ENCODE assay signal across 1 cellular context in the genomic region with DNA sequence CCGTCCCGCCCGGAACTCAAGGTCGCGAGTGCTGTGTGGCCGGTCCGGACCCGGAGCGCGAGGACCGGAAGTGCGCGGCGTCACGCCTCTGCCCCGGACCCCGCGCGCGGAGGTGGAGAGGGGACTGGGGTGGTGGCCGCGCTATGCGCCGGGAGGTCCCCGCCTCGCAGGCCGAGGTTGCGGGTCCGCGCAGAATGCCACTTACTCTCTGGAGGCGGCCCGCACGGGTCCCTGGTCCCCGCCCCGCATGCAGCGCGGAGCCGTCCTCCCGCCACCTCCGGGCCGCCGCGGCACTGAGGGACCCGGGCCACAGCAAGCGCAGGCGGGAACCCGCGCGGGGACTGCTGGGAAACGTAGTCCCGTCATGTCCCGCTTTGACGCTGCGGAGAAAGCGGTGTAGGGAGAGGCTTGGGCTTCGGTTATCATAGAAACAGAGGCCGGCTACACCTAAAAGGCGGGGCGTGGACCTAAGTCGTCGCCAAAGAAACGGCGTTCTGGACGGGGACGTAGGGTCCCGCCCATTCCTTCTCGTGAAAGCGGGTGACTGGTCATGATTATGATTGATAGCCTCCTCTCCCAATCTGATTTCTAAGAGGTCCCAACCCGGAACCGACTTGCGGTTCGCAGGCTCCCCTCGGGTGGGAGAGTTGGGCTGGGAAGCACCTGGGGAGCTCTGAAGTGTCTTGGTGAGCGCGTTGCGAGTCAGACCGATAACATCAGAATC.
TF ChIP-seq lines count a peak whose summit lies in the region.

A gene (minus strand): TSS at position 295 of the 724 bp plus-strand sequence. CDS start 11,698 bp downstream, outside the sequence.

TF ChIP-seq in HepG2, 621 proteins besides CTCF, POLR2A, EP300 and RAD21 (continued from another document and continues in another):
- TF ChIP-seq THAP11 (CRISPR knock-in tag; IDR thresholded peaks at IDR 0.05) (peak; percentile 99), MBD4 (IDR thresholded peaks at IDR 0.05; ENCODE audit: borderline replicate concordance, low read length) (no peak), PRPF4 (IDR thresholded peaks at IDR 0.05; ENCODE audit: low read depth, low read length, poor library complexity, severe bottlenecking) (no peak), RARG (CRISPR knock-in tag; IDR thresholded peaks at IDR 0.05; ENCODE audit: low read depth) (no peak), ZNF841 (CRISPR knock-in tag; IDR thresholded peaks at IDR 0.05; ENCODE audit: borderline replicate concordance) (no peak), FOXK1 (CRISPR knock-in tag; IDR thresholded peaks at IDR 0.05; ENCODE audit: borderline replicate concordance, low read depth) (peak; percentile 88; the same call in 1 of the 2 replicates), ZNF772 (CRISPR knock-in tag; IDR thresholded peaks at IDR 0.05) (peak; percentile 74), POLR2G (IDR thresholded peaks at IDR 0.05; ENCODE audit: low read depth, low read length) (peak; percentile 95), BCL6 (CRISPR knock-in tag; IDR thresholded peaks at IDR 0.05) (peak; percentile 63), SNAPC2 (CRISPR knock-in tag; IDR thresholded peaks at IDR 0.05) (no peak), MZF1 (CRISPR knock-in tag; IDR thresholded peaks at IDR 0.05; ENCODE audit: borderline replicate concordance) (no peak), KLF15 (CRISPR knock-in tag; IDR thresholded peaks at IDR 0.05; ENCODE audit: borderline replicate concordance) (0 out of 2 replicates have a peak, but pooled peaks have one; percentile 64), KDM3A (CRISPR knock-in tag; IDR thresholded peaks at IDR 0.05; ENCODE audit: low read depth) (peak; percentile 92), ELF3 (CRISPR knock-in tag; IDR thresholded peaks at IDR 0.05) (peak; percentile 86), WIZ (CRISPR knock-in tag; IDR thresholded peaks at IDR 0.05) (peak; percentile 81), JUN (CRISPR knock-in tag; IDR thresholded peaks at IDR 0.05) (no peak), GABPB1 (CRISPR knock-in tag; IDR thresholded peaks at IDR 0.05) (peak; percentile 100), NAIF1 (CRISPR knock-in tag; IDR thresholded peaks at IDR 0.05; ENCODE audit: borderline replicate concordance) (peak; percentile 98), KLF6 (CRISPR knock-in tag; IDR thresholded peaks at IDR 0.05) (peak; percentile 89; the same call in 1 of the 2 replicates)
- TF ChIP-seq, protein P1, sequence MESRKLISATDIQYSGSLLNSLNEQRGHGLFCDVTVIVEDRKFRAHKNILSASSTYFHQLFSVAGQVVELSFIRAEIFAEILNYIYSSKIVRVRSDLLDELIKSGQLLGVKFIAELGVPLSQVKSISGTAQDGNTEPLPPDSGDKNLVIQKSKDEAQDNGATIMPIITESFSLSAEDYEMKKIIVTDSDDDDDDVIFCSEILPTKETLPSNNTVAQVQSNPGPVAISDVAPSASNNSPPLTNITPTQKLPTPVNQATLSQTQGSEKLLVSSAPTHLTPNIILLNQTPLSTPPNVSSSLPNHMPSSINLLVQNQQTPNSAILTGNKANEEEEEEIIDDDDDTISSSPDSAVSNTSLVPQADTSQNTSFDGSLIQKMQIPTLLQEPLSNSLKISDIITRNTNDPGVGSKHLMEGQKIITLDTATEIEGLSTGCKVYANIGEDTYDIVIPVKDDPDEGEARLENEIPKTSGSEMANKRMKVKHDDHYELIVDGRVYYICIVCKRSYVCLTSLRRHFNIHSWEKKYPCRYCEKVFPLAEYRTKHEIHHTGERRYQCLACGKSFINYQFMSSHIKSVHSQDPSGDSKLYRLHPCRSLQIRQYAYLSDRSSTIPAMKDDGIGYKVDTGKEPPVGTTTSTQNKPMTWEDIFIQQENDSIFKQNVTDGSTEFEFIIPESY (CRISPR knock-in tag; IDR thresholded peaks at IDR 0.05): peak; percentile 51; the same call in 1 of the 2 replicates
- TF ChIP-seq, protein P2, sequence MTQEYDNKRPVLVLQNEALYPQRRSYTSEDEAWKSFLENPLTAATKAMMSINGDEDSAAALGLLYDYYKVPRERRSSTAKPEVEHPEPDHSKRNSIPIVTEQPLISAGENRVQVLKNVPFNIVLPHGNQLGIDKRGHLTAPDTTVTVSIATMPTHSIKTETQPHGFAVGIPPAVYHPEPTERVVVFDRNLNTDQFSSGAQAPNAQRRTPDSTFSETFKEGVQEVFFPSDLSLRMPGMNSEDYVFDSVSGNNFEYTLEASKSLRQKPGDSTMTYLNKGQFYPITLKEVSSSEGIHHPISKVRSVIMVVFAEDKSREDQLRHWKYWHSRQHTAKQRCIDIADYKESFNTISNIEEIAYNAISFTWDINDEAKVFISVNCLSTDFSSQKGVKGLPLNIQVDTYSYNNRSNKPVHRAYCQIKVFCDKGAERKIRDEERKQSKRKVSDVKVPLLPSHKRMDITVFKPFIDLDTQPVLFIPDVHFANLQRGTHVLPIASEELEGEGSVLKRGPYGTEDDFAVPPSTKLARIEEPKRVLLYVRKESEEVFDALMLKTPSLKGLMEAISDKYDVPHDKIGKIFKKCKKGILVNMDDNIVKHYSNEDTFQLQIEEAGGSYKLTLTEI (CRISPR knock-in tag; conservative IDR thresholded peaks at IDR 0.05): no peak
- TF ChIP-seq, protein P3, sequence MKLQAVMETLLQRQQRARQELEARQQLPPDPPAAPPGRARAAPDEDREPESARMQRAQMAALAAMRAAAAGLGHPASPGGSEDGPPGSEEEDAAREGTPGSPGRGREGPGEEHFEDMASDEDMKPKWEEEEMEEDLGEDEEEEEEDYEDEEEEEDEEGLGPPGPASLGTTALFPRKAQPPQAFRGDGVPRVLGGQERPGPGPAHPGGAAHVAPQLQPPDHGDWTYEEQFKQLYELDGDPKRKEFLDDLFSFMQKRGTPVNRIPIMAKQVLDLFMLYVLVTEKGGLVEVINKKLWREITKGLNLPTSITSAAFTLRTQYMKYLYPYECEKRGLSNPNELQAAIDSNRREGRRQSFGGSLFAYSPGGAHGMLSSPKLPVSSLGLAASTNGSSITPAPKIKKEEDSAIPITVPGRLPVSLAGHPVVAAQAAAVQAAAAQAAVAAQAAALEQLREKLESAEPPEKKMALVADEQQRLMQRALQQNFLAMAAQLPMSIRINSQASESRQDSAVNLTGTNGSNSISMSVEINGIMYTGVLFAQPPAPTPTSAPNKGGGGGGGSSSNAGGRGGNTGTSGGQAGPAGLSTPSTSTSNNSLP (IDR thresholded peaks at IDR 0.05; ENCODE audit: low read depth, low read length): 0 out of 2 replicates have a peak, but pooled peaks have one; percentile 36
- TF ChIP-seq, protein P4, sequence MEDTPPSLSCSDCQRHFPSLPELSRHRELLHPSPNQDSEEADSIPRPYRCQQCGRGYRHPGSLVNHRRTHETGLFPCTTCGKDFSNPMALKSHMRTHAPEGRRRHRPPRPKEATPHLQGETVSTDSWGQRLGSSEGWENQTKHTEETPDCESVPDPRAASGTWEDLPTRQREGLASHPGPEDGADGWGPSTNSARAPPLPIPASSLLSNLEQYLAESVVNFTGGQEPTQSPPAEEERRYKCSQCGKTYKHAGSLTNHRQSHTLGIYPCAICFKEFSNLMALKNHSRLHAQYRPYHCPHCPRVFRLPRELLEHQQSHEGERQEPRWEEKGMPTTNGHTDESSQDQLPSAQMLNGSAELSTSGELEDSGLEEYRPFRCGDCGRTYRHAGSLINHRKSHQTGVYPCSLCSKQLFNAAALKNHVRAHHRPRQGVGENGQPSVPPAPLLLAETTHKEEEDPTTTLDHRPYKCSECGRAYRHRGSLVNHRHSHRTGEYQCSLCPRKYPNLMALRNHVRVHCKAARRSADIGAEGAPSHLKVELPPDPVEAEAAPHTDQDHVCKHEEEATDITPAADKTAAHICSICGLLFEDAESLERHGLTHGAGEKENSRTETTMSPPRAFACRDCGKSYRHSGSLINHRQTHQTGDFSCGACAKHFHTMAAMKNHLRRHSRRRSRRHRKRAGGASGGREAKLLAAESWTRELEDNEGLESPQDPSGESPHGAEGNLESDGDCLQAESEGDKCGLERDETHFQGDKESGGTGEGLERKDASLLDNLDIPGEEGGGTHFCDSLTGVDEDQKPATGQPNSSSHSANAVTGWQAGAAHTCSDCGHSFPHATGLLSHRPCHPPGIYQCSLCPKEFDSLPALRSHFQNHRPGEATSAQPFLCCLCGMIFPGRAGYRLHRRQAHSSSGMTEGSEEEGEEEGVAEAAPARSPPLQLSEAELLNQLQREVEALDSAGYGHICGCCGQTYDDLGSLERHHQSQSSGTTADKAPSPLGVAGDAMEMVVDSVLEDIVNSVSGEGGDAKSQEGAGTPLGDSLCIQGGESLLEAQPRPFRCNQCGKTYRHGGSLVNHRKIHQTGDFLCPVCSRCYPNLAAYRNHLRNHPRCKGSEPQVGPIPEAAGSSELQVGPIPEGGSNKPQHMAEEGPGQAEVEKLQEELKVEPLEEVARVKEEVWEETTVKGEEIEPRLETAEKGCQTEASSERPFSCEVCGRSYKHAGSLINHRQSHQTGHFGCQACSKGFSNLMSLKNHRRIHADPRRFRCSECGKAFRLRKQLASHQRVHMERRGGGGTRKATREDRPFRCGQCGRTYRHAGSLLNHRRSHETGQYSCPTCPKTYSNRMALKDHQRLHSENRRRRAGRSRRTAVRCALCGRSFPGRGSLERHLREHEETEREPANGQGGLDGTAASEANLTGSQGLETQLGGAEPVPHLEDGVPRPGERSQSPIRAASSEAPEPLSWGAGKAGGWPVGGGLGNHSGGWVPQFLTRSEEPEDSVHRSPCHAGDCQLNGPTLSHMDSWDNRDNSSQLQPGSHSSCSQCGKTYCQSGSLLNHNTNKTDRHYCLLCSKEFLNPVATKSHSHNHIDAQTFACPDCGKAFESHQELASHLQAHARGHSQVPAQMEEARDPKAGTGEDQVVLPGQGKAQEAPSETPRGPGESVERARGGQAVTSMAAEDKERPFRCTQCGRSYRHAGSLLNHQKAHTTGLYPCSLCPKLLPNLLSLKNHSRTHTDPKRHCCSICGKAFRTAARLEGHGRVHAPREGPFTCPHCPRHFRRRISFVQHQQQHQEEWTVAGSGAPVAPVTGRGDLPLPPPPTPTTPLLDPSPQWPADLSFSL (CRISPR knock-in tag; IDR thresholded peaks at IDR 0.05): peak; percentile 34; the same call in 1 of the 2 replicates
- TF ChIP-seq, protein P5, sequence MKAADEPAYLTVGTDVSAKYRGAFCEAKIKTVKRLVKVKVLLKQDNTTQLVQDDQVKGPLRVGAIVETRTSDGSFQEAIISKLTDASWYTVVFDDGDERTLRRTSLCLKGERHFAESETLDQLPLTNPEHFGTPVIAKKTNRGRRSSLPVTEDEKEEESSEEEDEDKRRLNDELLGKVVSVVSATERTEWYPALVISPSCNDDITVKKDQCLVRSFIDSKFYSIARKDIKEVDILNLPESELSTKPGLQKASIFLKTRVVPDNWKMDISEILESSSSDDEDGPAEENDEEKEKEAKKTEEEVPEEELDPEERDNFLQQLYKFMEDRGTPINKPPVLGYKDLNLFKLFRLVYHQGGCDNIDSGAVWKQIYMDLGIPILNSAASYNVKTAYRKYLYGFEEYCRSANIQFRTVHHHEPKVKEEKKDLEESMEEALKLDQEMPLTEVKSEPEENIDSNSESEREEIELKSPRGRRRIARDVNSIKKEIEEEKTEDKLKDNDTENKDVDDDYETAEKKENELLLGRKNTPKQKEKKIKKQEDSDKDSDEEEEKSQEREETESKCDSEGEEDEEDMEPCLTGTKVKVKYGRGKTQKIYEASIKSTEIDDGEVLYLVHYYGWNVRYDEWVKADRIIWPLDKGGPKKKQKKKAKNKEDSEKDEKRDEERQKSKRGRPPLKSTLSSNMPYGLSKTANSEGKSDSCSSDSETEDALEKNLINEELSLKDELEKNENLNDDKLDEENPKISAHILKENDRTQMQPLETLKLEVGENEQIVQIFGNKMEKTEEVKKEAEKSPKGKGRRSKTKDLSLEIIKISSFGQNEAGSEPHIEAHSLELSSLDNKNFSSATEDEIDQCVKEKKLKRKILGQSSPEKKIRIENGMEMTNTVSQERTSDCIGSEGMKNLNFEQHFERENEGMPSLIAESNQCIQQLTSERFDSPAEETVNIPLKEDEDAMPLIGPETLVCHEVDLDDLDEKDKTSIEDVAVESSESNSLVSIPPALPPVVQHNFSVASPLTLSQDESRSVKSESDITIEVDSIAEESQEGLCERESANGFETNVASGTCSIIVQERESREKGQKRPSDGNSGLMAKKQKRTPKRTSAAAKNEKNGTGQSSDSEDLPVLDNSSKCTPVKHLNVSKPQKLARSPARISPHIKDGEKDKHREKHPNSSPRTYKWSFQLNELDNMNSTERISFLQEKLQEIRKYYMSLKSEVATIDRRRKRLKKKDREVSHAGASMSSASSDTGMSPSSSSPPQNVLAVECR (CRISPR knock-in tag; IDR thresholded peaks at IDR 0.05; ENCODE audit: borderline replicate concordance): peak; percentile 98
- TF ChIP-seq, protein P6, sequence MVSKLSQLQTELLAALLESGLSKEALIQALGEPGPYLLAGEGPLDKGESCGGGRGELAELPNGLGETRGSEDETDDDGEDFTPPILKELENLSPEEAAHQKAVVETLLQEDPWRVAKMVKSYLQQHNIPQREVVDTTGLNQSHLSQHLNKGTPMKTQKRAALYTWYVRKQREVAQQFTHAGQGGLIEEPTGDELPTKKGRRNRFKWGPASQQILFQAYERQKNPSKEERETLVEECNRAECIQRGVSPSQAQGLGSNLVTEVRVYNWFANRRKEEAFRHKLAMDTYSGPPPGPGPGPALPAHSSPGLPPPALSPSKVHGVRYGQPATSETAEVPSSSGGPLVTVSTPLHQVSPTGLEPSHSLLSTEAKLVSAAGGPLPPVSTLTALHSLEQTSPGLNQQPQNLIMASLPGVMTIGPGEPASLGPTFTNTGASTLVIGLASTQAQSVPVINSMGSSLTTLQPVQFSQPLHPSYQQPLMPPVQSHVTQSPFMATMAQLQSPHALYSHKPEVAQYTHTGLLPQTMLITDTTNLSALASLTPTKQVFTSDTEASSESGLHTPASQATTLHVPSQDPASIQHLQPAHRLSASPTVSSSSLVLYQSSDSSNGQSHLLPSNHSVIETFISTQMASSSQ (IDR thresholded peaks at IDR 0.05; ENCODE audit: low read depth): no peak
- TF ChIP-seq, protein P6 (CRISPR knock-in tag; IDR thresholded peaks at IDR 0.05; ENCODE audit: borderline replicate concordance): peak; percentile 79; the same call in 1 of the 2 replicates
- TF ChIP-seq, protein P7, sequence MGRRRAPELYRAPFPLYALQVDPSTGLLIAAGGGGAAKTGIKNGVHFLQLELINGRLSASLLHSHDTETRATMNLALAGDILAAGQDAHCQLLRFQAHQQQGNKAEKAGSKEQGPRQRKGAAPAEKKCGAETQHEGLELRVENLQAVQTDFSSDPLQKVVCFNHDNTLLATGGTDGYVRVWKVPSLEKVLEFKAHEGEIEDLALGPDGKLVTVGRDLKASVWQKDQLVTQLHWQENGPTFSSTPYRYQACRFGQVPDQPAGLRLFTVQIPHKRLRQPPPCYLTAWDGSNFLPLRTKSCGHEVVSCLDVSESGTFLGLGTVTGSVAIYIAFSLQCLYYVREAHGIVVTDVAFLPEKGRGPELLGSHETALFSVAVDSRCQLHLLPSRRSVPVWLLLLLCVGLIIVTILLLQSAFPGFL (CRISPR knock-in tag; IDR thresholded peaks at IDR 0.05): 0 out of 2 replicates have a peak, but pooled peaks have one; percentile 61
